In genomic region chr22:46135611-46136538, GRCh38 we compare ENCODE assay signal across 1 cellular context.
TF ChIP-seq lines count a peak whose summit lies in the region.

No MANE protein-coding gene starts in this region.

TF ChIP-seq in HepG2, 621 proteins besides CTCF, POLR2A, EP300 and RAD21 (continued from another document):
- TF ChIP-seq ZNF646 (CRISPR knock-in tag; IDR thresholded peaks at IDR 0.05) (peak; percentile 34; the same call in 1 of the 2 replicates), NRL (CRISPR knock-in tag; IDR thresholded peaks at IDR 0.05; ENCODE audit: borderline replicate concordance) (no peak), SMAD9 (CRISPR knock-in tag; IDR thresholded peaks at IDR 0.05) (no peak), MLX (CRISPR knock-in tag; IDR thresholded peaks at IDR 0.05) (no peak), ZFP36 (IDR thresholded peaks at IDR 0.05; ENCODE audit: borderline replicate concordance, low read depth, low read length, partially characterized antibody) (no peak), FLYWCH1 (CRISPR knock-in tag; IDR thresholded peaks at IDR 0.05) (no peak), ZNF30 (CRISPR knock-in tag; IDR thresholded peaks at IDR 0.05) (no peak), XBP1 (CRISPR knock-in tag; IDR thresholded peaks at IDR 0.05) (no peak), GLI4 (CRISPR knock-in tag; IDR thresholded peaks at IDR 0.05; ENCODE audit: borderline replicate concordance) (no peak), SMAD3 (CRISPR knock-in tag; IDR thresholded peaks at IDR 0.05) (no peak), SOX13 (IDR thresholded peaks at IDR 0.05) (no peak), SOX13 (CRISPR knock-in tag; conservative IDR thresholded peaks at IDR 0.05 in 1 of 2, IDR thresholded peaks at IDR 0.05 in 1 of 2) (0 out of 4 replicates have a peak, but pooled peaks of 1 of the 2 experiments have one; percentile 32), CBX5 (CRISPR knock-in tag; IDR thresholded peaks at IDR 0.05; ENCODE audit: borderline replicate concordance) (no peak)
- TF ChIP-seq, protein P1, sequence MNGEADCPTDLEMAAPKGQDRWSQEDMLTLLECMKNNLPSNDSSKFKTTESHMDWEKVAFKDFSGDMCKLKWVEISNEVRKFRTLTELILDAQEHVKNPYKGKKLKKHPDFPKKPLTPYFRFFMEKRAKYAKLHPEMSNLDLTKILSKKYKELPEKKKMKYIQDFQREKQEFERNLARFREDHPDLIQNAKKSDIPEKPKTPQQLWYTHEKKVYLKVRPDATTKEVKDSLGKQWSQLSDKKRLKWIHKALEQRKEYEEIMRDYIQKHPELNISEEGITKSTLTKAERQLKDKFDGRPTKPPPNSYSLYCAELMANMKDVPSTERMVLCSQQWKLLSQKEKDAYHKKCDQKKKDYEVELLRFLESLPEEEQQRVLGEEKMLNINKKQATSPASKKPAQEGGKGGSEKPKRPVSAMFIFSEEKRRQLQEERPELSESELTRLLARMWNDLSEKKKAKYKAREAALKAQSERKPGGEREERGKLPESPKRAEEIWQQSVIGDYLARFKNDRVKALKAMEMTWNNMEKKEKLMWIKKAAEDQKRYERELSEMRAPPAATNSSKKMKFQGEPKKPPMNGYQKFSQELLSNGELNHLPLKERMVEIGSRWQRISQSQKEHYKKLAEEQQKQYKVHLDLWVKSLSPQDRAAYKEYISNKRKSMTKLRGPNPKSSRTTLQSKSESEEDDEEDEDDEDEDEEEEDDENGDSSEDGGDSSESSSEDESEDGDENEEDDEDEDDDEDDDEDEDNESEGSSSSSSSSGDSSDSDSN (CRISPR knock-in tag; IDR thresholded peaks at IDR 0.05): peak; percentile 19; the same call in 1 of the 2 replicates
